Comparison of ENCODE assay signal across 26 cellular contexts in genomic region chr10:100575781-100576635, GRCh38.
"Had no signal": no experiment of that assay in that cellular context is flagged by ENCODE, and none has a peak within 500 bp of the region (broad histone marks: within the 10 kb centered on the region; RNA-seq: fewer than 3 reads in every experiment).

No MANE protein-coding gene starts in this region.

- H3K9me3 ChIP-seq: SJCRH30 had no signal

- H3K4me3 Mint-ChIP-seq: activated CD4-positive, alpha-beta memory T cell treated with anti-CD3 and anti-CD28 coated beads, Interleukin-2, amount 10 ng/mL, durations not matched to agents 7 days and 5 days; activated naive CD4-positive, alpha-beta T cell treated with anti-CD3 and anti-CD28 coated beads, Interleukin-2, amount 10 ng/mL, durations not matched to agents 7 days and 5 days; activated naive CD8-positive, alpha-beta T cell; activated naive CD8-positive, alpha-beta T cell treated with anti-CD3 and anti-CD28 coated beads, Interleukin-2, amount 50 U/mL, for 24 hours; brain had no signal

- H3K36me3 Mint-ChIP-seq: activated naive CD4-positive, alpha-beta T cell treated with anti-CD3 and anti-CD28 coated beads, Interleukin-2, amount 10 ng/mL, durations not matched to agents 7 days and 5 days; activated naive CD8-positive, alpha-beta T cell; brain had no signal

- H3K4me1 Mint-ChIP-seq: activated CD4-positive, alpha-beta memory T cell treated with anti-CD3 and anti-CD28 coated beads, Interleukin-2, amount 10 ng/mL, durations not matched to agents 7 days and 5 days; activated naive CD4-positive, alpha-beta T cell treated with anti-CD3 and anti-CD28 coated beads, Interleukin-2, amount 10 ng/mL, durations not matched to agents 7 days and 5 days; activated naive CD8-positive, alpha-beta T cell treated with anti-CD3 and anti-CD28 coated beads, Interleukin-2, amount 50 U/mL, for 24 hours; brain had no signal

- H3K27ac Mint-ChIP-seq: activated CD4-positive, alpha-beta memory T cell treated with anti-CD3 and anti-CD28 coated beads, Interleukin-2, amount 10 ng/mL, durations not matched to agents 7 days and 5 days; activated naive CD4-positive, alpha-beta T cell treated with anti-CD3 and anti-CD28 coated beads, Interleukin-2, amount 10 ng/mL, durations not matched to agents 7 days and 5 days; activated naive CD8-positive, alpha-beta T cell; activated naive CD8-positive, alpha-beta T cell treated with anti-CD3 and anti-CD28 coated beads, Interleukin-2, amount 50 U/mL, for 24 hours; brain had no signal

- H3K9me3 Mint-ChIP-seq: activated CD4-positive, alpha-beta memory T cell treated with anti-CD3 and anti-CD28 coated beads, Interleukin-2, amount 10 ng/mL, durations not matched to agents 7 days and 5 days; activated naive CD4-positive, alpha-beta T cell treated with anti-CD3 and anti-CD28 coated beads, Interleukin-2, amount 10 ng/mL, durations not matched to agents 7 days and 5 days; activated naive CD8-positive, alpha-beta T cell treated with anti-CD3 and anti-CD28 coated beads, Interleukin-2, amount 50 U/mL, for 24 hours had no signal

- H3K4me1 ChIP-seq: SJCRH30 had no signal

- DNase-seq: activated CD4-positive, alpha-beta memory T cell treated with anti-CD3 and anti-CD28 coated beads, Interleukin-2, amount 10 ng/mL, durations not matched to agents 7 days and 5 days; activated CD4-positive, alpha-beta T cell treated with anti-CD3 and anti-CD28 coated beads for 1 hour; activated CD4-positive, alpha-beta T cell treated with anti-CD3 and anti-CD28 coated beads for 48 hours; activated CD4-positive, CD25-positive, alpha-beta regulatory T cell; activated effector memory CD4-positive, alpha-beta T cell treated with Interleukin-2 at 50 U/mL for 16 hours; activated naive CD4-positive, alpha-beta T cell treated with anti-CD3 and anti-CD28 coated beads, Interleukin-2, amount 10 ng/mL, durations not matched to agents 7 days and 5 days; activated naive CD8-positive, alpha-beta T cell treated with anti-CD3 and anti-CD28 coated beads, Interleukin-2, amount 50 U/mL, for 24 hours; activated T-cell treated with anti-CD3 and anti-CD28 coated beads, Interleukin-2, amount 50 U/mL, for 48 hours; anterior cingulate cortex; caudate nucleus; Karpas-422; NCI-H1048; NCI-H1105 treated with DMSO at 0.1 percent for 48 hours; NCI-H1436; NCI-H1694; NCI-H1930; NCI-H2081 treated with DMSO at 0.1 percent for 48 hours; NCI-H345; NCI-H524 treated with DMSO at 0.1 percent for 48 hours; SHP77; SJCRH30; T1000; WERI-Rb-1 had no signal

- H3K27ac ChIP-seq: SJCRH30, SK-N-MC, WERI-Rb-1 had no signal
